ENCODE assay signal across 9 cellular contexts in genomic region chr6:44256291-44257006, GRCh38. TPM values are rescaled to one million over a fixed set of nuclear protein-coding genes. Genes with fewer than 3 reads are reported as not detected.
DNase-seq lines count a peak whose midpoint lies in the region; ATAC-seq and TF ChIP-seq lines count a peak whose summit lies in the region.
"Had no signal": no experiment of that assay in that cellular context is flagged by ENCODE, and none has a peak within 500 bp of the region (broad histone marks: within the 10 kb centered on the region; RNA-seq: fewer than 3 reads in every experiment).

No MANE protein-coding gene starts in this region.

- intact Hi-C loops in uterus (cut with DNase I; ENCODE audit: low total_unique reads): no loop called here

- H3K4me3 ChIP-seq in GM12875 (ENCODE audit: low read depth, low read length): peak overlapping the region; percentile 72
- peak overlapping the region; percentile 82 for H3K4me3 ChIP-seq in mesodermal cell (ENCODE audit: extremely low read depth, insufficient read depth, low read length, poor library complexity, severe bottlenecking)
- peak overlapping the region; percentile 62 to 89 for H3K4me3 ChIP-seq in uterus

- peaks cover 60% of the 10 kb centered on the region for H3K36me3 ChIP-seq in mesodermal cell (ENCODE audit: control insufficient read depth, insufficient read depth, low read length)
- H3K36me3 ChIP-seq in uterus: no peaks in the 10 kb centered on the region

- H3K27ac ChIP-seq in caudate nucleus (ENCODE audit: low read depth, low read length): peak overlapping the region; percentile 98
- H3K27ac ChIP-seq in mesodermal cell (ENCODE audit: low read depth, low read length, severe bottlenecking): peak overlapping the region; percentile 93
- peak overlapping the region; percentile 90 to 96 for H3K27ac ChIP-seq in uterus

- no peak for ATAC-seq in GM18907 (IDR thresholded peaks at IDR 0.05; ENCODE audit: unreplicated experiment)

- H3K9me3 ChIP-seq in mesodermal cell (ENCODE audit: control insufficient read depth, low read length) (no peaks in the 10 kb centered on the region), uterus (no peaks in the 10 kb centered on the region)

- TF ChIP-seq POLR2A in uterus (IDR thresholded peaks at IDR 0.05): no peak

- DNase-seq in NCI-H69 (lab: John Stamatoyannopoulos, UW): peak; percentile 59
- peak in 2 of 61 donors; percentile 41 to 51 for DNase-seq in caudate nucleus (lab: John Stamatoyannopoulos, UW)
- no peak for DNase-seq in uterus
- no peak for DNase-seq in kidney glomerular epithelial cell (lab: John Stamatoyannopoulos, UW)
- no peak for DNase-seq in NCI-H2196 (lab: John Stamatoyannopoulos, UW; ENCODE audit: unreplicated experiment)

- TF ChIP-seq CTCF in GM12875 (IDR thresholded peaks at IDR 0.05; ENCODE audit: borderline replicate concordance, insufficient read depth, low read depth, low read length) (no peak), uterus (IDR thresholded peaks at IDR 0.05) (no peak)

- no peaks in the 10 kb centered on the region for H3K27me3 ChIP-seq in uterus

- H3K4me1 ChIP-seq in mesodermal cell (ENCODE audit: control insufficient read depth, insufficient read depth, low read length, poor library complexity, severe bottlenecking): peaks cover 9% of the 10 kb centered on the region
- H3K4me1 ChIP-seq in uterus: peaks cover 0 to 6% of the 10 kb centered on the region in 2 donors

- WGBS in mesodermal cell (ENCODE audit: insufficient coverage in 2 of 2), 2 experiments: 16 to 19% methylated on average over 22 of the region's 25 CpGs

RNA-seq across cellular contexts. Expression of gene SLC35B2, which starts 0.9 kb away (rescaled TPM):
- polyA plus RNA-seq in mesodermal cell (2013, experiment 1 of 2): 58.8 TPM
- polyA plus RNA-seq in mesodermal cell (2013, experiment 2 of 2): 45.4 TPM
- total RNA-seq in uterus: 10 to 100 TPM in 3 of 4 donors, 1 to 10 TPM in 1; 5.9 to 39.5 (median 28.5) TPM

RNA-seq across cellular contexts. Expression of gene NFKBIE, which starts 8.9 kb away (rescaled TPM):
- 11.1 TPM for polyA plus RNA-seq in mesodermal cell (2013, experiment 1 of 2)
- polyA plus RNA-seq in mesodermal cell (2013, experiment 2 of 2): 8.6 TPM
- total RNA-seq in uterus: 1 to 10 TPM; 1.3 to 5.9 (median 2.8) TPM

RNA-seq across cellular contexts. Expression of gene HSP90AB1, which starts 9.5 kb away (rescaled TPM):
- 1,346 TPM for polyA plus RNA-seq in mesodermal cell (2013, experiment 1 of 2)
- polyA plus RNA-seq in mesodermal cell (2013, experiment 2 of 2): 1,290 TPM
- total RNA-seq in uterus: 100 to 1,000 TPM; 336 to 897 (median 564) TPM

RNA-seq across cellular contexts. Expression of gene TMEM151B, which starts 13.8 kb away (rescaled TPM):
- polyA plus RNA-seq in mesodermal cell (2013, experiment 1 of 2): 1.5 TPM
- polyA plus RNA-seq in mesodermal cell (2013, experiment 2 of 2): 0.46 TPM
- under 1 TPM in 2 of 4 donors, not detected in 2; 0.09 to 0.21 TPM for total RNA-seq in uterus
- total RNA-seq: activated CD8-positive, alpha-beta memory T cell treated with anti-CD3 and anti-CD28 coated beads for 36 hours had no signal

RNA-seq across cellular contexts. Expression of gene SLC29A1, which starts 33.1 kb away (rescaled TPM):
- polyA plus RNA-seq in mesodermal cell (2013, experiment 1 of 2): 32.1 TPM
- polyA plus RNA-seq in mesodermal cell (2013, experiment 2 of 2): 23.0 TPM
- 100 to 1,000 TPM in 2 of 4 donors, 10 to 100 TPM in 2; 29.9 to 150 (median 95.1) TPM for total RNA-seq in uterus
